ENCODE assay signal across 1 cellular context in the genomic region with DNA sequence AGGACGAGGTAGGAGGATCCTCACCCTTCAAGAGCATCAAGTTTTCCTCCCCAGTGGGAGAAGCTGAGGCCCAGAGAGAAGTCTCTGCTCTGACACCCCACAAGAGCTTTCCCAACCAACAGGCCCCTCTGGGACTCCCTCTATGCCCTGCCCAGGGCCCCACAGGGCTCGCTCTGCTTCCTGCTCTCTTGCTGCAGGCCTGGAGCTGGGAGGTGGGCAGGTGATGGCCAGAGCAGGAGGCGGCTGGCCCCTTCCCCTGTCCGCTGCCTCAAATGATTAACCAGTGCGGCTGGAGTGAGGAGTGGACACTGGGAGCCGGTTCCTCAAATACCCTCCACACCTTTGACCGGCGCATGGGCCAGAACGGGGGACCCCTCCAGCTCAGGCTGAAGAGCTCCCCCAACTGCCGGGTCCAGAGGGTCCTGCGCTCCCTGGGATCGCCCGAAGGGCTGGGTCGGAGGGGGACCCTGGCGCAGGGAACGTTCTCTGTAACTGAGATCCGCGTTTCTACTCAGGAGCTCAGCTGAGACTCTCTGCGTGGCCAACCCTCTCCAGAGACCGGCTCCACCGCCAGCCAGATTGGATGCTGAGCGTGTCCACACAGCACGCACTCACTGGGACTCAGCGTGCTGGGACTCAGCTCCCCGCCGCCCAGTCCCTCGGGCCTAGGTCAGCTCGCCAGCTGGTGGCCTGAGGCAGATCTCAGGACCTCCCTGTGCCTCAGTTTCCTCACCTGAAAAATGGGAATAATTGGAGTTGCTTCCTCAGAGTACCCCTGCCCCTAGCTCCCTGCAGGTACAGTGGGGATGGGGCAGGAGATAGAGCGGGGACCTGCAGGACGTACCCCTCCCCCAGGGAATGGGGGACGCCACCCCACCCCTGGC.
A peak's percentile ranks its signal among the peaks of the same experiment; 100 is the strongest.
TF ChIP-seq lines count a peak whose summit lies in the region.

No MANE protein-coding gene starts in this region.

TF ChIP-seq in endothelial cell of umbilical vein, 7 proteins besides CTCF, POLR2A, EP300 and RAD21:
- peak; percentile 21 for TF ChIP-seq EZH2 (IDR thresholded peaks at IDR 0.05; ENCODE audit: borderline replicate concordance, low read depth, low read length, severe bottlenecking)
- no peak for TF ChIP-seq GATA2 (IDR thresholded peaks at IDR 0.05; ENCODE audit: insufficient read depth, insufficient read length, low read depth, low read length)
- no peak for TF ChIP-seq JUN (IDR thresholded peaks at IDR 0.05; ENCODE audit: borderline replicate concordance, insufficient read depth, insufficient read length, low read depth)
